In the genomic region with DNA sequence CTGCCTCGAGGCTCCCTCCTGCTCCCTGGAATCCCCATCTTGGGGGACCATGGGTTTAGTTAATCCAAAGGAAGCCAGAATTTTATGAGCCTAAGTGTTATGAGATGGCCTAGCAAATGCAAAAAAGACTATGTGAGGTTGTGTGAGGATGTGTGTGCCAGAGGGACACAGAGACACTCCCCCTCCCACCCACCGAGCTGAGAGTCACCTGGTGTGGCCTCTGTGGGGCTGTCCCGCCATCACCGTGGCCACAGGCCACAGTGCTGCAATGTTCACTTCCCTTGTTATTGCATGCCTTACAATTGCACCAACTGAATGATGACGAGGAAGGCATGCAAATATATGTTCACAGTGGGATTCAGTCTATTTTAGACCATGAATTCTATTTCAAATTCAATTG, we compare ENCODE assay signal across 9 cellular contexts. TPM values are rescaled to one million over a fixed set of nuclear protein-coding genes. Genes with fewer than 3 reads are reported as not detected.
DNase-seq lines count a peak whose midpoint lies in the region; ATAC-seq and TF ChIP-seq lines count a peak whose summit lies in the region.
"Had no signal": no experiment of that assay in that cellular context is flagged by ENCODE, and none has a peak within 500 bp of the region (broad histone marks: within the 10 kb centered on the region; RNA-seq: fewer than 3 reads in every experiment).

No MANE protein-coding gene starts in this region.

- no peaks in the 10 kb centered on the region for H3K27me3 ChIP-seq in upper lobe of left lung

- POLR2A ChIA-PET in activated naive CD8-positive, alpha-beta T cell treated with anti-CD3 and anti-CD28 coated beads, Interleukin-2, amount 10 ng/mL, durations not matched to agents 7 days and 5 days (lab: Charles Lee) = interaction anchor here (0.9 to 1.6 kb wide), 3 partner anchors 10 to 208 kb away, joined by 3 to 4 read pairs (median 3); no protein-coding TSS in a partner anchor

- no peak overlapping the region for H3K4me3 ChIP-seq in upper lobe of left lung
- H3K4me3 ChIP-seq: K562 had no signal

- peak overlapping the region; percentile 81 for H3K4me3 Mint-ChIP-seq in activated naive CD8-positive, alpha-beta T cell treated with anti-CD3 and anti-CD28 coated beads, Interleukin-2, amount 10 ng/mL, durations not matched to agents 7 days and 5 days

- TF ChIP-seq CTCF in upper lobe of left lung (IDR thresholded peaks at IDR 0.05) = no peak

- H3K36me3 Mint-ChIP-seq in activated naive CD8-positive, alpha-beta T cell treated with anti-CD3 and anti-CD28 coated beads, Interleukin-2, amount 10 ng/mL, durations not matched to agents 7 days and 5 days = peaks cover 4% of the 10 kb centered on the region

- H3K27ac ChIP-seq in upper lobe of left lung = no peak overlapping the region

- ATAC-seq in left ventricle myocardium superior = peak; percentile 26
- peak; percentile 65 for ATAC-seq in HG03196 (IDR thresholded peaks at IDR 0.05; ENCODE audit: unreplicated experiment)
- peak; percentile 88 for ATAC-seq in activated naive CD8-positive, alpha-beta T cell treated with anti-CD3 and anti-CD28 coated beads, Interleukin-2, amount 10 ng/mL, durations not matched to agents 7 days and 5 days (ENCODE audit: low read depth)
- peak; percentile 44 to 46 for ATAC-seq in upper lobe of left lung (ENCODE audit: low FRiP score in 2 of 2)

- TF ChIP-seq POLR2A in upper lobe of left lung (IDR thresholded peaks at IDR 0.05) = no peak

- H3K9me3 ChIP-seq in upper lobe of left lung = peaks cover 0 to 4% (median 0%) of the 10 kb centered on the region in 4 donors

- H3K9me3 Mint-ChIP-seq in activated naive CD8-positive, alpha-beta T cell treated with anti-CD3 and anti-CD28 coated beads, Interleukin-2, amount 10 ng/mL, durations not matched to agents 7 days and 5 days = peaks cover 3% of the 10 kb centered on the region

- H3K27me3 Mint-ChIP-seq in activated naive CD8-positive, alpha-beta T cell treated with anti-CD3 and anti-CD28 coated beads, Interleukin-2, amount 10 ng/mL, durations not matched to agents 7 days and 5 days = peaks cover 9% of the 10 kb centered on the region

- no peaks in the 10 kb centered on the region for H3K4me1 ChIP-seq in upper lobe of left lung

- 45 to 50% methylated on average over 4 to 5 of the region's 5 CpGs for WGBS in upper lobe of left lung, 2 donors

- TF ChIP-seq EP300 in upper lobe of left lung (IDR thresholded peaks at IDR 0.05) = no peak

- no peaks in the 10 kb centered on the region for H3K36me3 ChIP-seq in upper lobe of left lung

- H3K27ac Mint-ChIP-seq in activated naive CD8-positive, alpha-beta T cell treated with anti-CD3 and anti-CD28 coated beads, Interleukin-2, amount 10 ng/mL, durations not matched to agents 7 days and 5 days = peak overlapping the region; percentile 72

- H3K4me1 Mint-ChIP-seq in activated naive CD8-positive, alpha-beta T cell treated with anti-CD3 and anti-CD28 coated beads, Interleukin-2, amount 10 ng/mL, durations not matched to agents 7 days and 5 days = peaks cover 30% of the 10 kb centered on the region

- intact Hi-C loops in left ventricle myocardium superior (cut with micrococcal nuclease) = no loop called here
- intact Hi-C loops in cardiac septum (cut with DNase I) = loop anchor here (5.0 kb wide), 1 partner anchor 39 kb away; no protein-coding TSS in a partner anchor

- no peak for DNase-seq in left ventricle myocardium superior
- no peak for DNase-seq in cardiac septum (ENCODE audit: low spot score)
- DNase-seq in activated naive CD8-positive, alpha-beta T cell treated with anti-CD3 and anti-CD28 coated beads, Interleukin-2, amount 10 ng/mL, durations not matched to agents 7 days and 5 days = peak; percentile 78
- peak in 1 of 2 donors; percentile 46 for DNase-seq in upper lobe of left lung
- DNase-seq in NCI-H146 (lab: John Stamatoyannopoulos, UW) = no peak
- DNase-seq in inferior parietal cortex (ENCODE audit: extremely low spot score) = no peak
- DNase-seq in NCI-H510A (lab: John Stamatoyannopoulos, UW) = no peak

RNA-seq across cellular contexts. Expression of gene FGFBP2, which starts 0.6 kb away (rescaled TPM):
- 0.79 TPM for total RNA-seq in left ventricle myocardium superior
- 2.6 TPM for total RNA-seq in cardiac septum
- 10 to 100 TPM; 23.9 to 25.0 TPM for total RNA-seq in activated naive CD8-positive, alpha-beta T cell treated with anti-CD3 and anti-CD28 coated beads, Interleukin-2, amount 10 ng/mL, durations not matched to agents 7 days and 5 days
- 1 to 10 TPM in 5 of 6 donors, not detected in 1; 1.8 to 9.7 (median 3.8) TPM for total RNA-seq in upper lobe of left lung
- total RNA-seq: K562 had no signal

RNA-seq across cellular contexts. Expression of gene FGFBP1, which starts 25.0 kb away (rescaled TPM):
- not detected for total RNA-seq in left ventricle myocardium superior
- total RNA-seq in cardiac septum = not detected
- not detected for total RNA-seq in activated naive CD8-positive, alpha-beta T cell treated with anti-CD3 and anti-CD28 coated beads, Interleukin-2, amount 10 ng/mL, durations not matched to agents 7 days and 5 days
- total RNA-seq in upper lobe of left lung = 10 to 100 TPM in 1 of 6 donors, 1 to 10 TPM in 3, not detected in 2; 3.1 to 14.4 (median 4.9) TPM
- total RNA-seq: K562 had no signal

Comparison
In these comparisons a context has a peak if more than half of its experiments do, and no peak if none do; other contexts are left out.
1. ATAC-seq: peak in every context shown above with its lines; median percentile 88 in activated naive CD8-positive, alpha-beta T cell treated with anti-CD3 and anti-CD28 coated beads, Interleukin-2, amount 10 ng/mL, durations not matched to agents 7 days and 5 days; 65 in HG03196; 45 in upper lobe of left lung; 26 in left ventricle myocardium superior.